Comparison of ENCODE assay signal across 1 cellular context in genomic region chr2:136156411-136156810, GRCh38.
TF ChIP-seq lines count a peak whose summit lies in the region.

No MANE protein-coding gene starts in this region.

TF ChIP-seq in GM12878, 131 proteins besides CTCF, POLR2A, EP300 and RAD21 (continued from another document):
- no peak for TF ChIP-seq IRF3 (IDR thresholded peaks at IDR 0.05)
- no peak for TF ChIP-seq SMAD1 (IDR thresholded peaks at IDR 0.05; ENCODE audit: low read depth, partially characterized antibody)
- TF ChIP-seq TCF3 (IDR thresholded peaks at IDR 0.05; ENCODE audit: borderline replicate concordance, insufficient read depth, low read depth, low read length): no peak
- TF ChIP-seq ZNF207 (IDR thresholded peaks at IDR 0.05; ENCODE audit: borderline replicate concordance): no peak
- TF ChIP-seq TCF12 (IDR thresholded peaks at IDR 0.05; ENCODE audit: low read depth, low read length): no peak
- no peak for TF ChIP-seq YBX1 (IDR thresholded peaks at IDR 0.05)
